ENCODE assay signal across 26 cellular contexts in the genomic region with DNA sequence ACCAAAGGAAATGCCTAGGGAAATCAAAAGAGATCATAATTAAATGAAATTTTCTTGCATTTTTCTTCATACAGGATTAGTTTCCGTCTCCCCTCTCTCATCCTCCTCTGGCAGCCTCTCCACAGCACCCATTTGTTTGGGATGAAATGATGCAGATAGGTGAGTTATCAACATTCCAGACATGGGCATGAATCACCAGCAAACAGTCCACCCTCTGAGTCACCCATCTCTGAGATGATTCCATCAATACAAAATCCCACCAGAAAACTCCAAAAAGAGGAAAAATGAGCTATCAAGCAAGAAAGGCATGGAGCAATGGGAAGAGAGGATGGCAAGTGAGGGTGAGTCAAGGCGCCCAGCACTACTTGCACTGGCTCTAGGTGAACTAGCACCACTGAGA. TPM values are rescaled to one million over a fixed set of nuclear protein-coding genes. Genes with fewer than 3 reads are reported as not detected.
"Had no signal": no experiment of that assay in that cellular context is flagged by ENCODE, and none has a peak within 500 bp of the region (broad histone marks: within the 10 kb centered on the region; RNA-seq: fewer than 3 reads in every experiment).

No MANE protein-coding gene starts in this region.

- H3K36me3 ChIP-seq: adrenal gland, breast epithelium, MG63, SJSA1 had no signal

- H3K4me3 ChIP-seq: adrenal gland, breast epithelium, MG63, SJSA1 had no signal

- DNase-seq: activated CD4-positive, alpha-beta T cell treated with anti-CD3 and anti-CD28 coated beads for 48 hours; activated CD4-positive, alpha-beta T cell treated with anti-CD3 and anti-CD28 coated beads, Interleukin-2, amount 50 U/mL, for 4 hours; activated CD4-positive, CD25-positive, alpha-beta regulatory T cell treated with anti-CD3 and anti-CD28 coated beads, Interleukin-2, amount 50 U/mL, for 72 hours; activated CD8-positive, alpha-beta memory T cell treated with anti-CD3 and anti-CD28 coated beads, Interleukin-2, amount 50 U/mL, for 48 hours; activated CD8-positive, alpha-beta T cell treated with anti-CD3 and anti-CD28 coated beads, Interleukin-2, amount 10 ng/mL, durations not matched to agents 7 days and 5 days; activated naive CD4-positive, alpha-beta T cell treated with anti-CD3 and anti-CD28 coated beads, Interleukin-2, amount 50 U/mL, for 16 hours; activated naive CD8-positive, alpha-beta T cell treated with anti-CD3 and anti-CD28 coated beads, Interleukin-2, amount 10 ng/mL, durations not matched to agents 7 days and 5 days; activated T-cell treated with anti-CD3 and anti-CD28 coated beads, Interleukin-2, amount 50 U/mL, for 1 hour; adrenal gland; anterior cingulate cortex; central memory CD4-positive, alpha-beta T cell; KG1; MG63; MV-4-11; NCI-H1092 treated with DMSO at 0.1 percent for 48 hours; NCI-H1417 treated with DMSO at 0.1 percent for 48 hours; NCI-H1694; NCI-H2029; NCI-H524; RPMI8226; SHP77 had no signal

- H3K4me1 ChIP-seq: adrenal gland, breast epithelium, SJSA1 had no signal

- H3K27ac ChIP-seq: adrenal gland, breast epithelium, SJSA1 had no signal

- H3K27me3 ChIP-seq: adrenal gland, MG63, SJSA1 had no signal

RNA-seq across cellular contexts. Expression of a gene that starts 11.4 kb away (rescaled TPM):
- total RNA-seq: activated CD8-positive, alpha-beta T cell treated with anti-CD3 and anti-CD28 coated beads, Interleukin-2, amount 10 ng/mL, durations not matched to agents 7 days and 5 days; activated naive CD8-positive, alpha-beta T cell treated with anti-CD3 and anti-CD28 coated beads, Interleukin-2, amount 10 ng/mL, durations not matched to agents 7 days and 5 days; adrenal gland; breast epithelium; chondrocyte; LHCN-M2; SJSA1; WTC11 had no signal
- polyA plus RNA-seq: adrenal gland had no signal
